In genomic region chr2:85905187-85905666, GRCh38 we compare ENCODE assay signal across 9 cellular contexts. TPM values are rescaled to one million over a fixed set of nuclear protein-coding genes. Genes with fewer than 3 reads are reported as not detected.
A peak's percentile ranks its signal among the peaks of the same experiment; 100 is the strongest.
DNase-seq lines count a peak whose midpoint lies in the region; ATAC-seq and TF ChIP-seq lines count a peak whose summit lies in the region.
"Had no signal": no experiment of that assay in that cellular context is flagged by ENCODE, and none has a peak within 500 bp of the region (broad histone marks: within the 10 kb centered on the region; RNA-seq: fewer than 3 reads in every experiment).

No MANE protein-coding gene starts in this region.

- no peaks in the 10 kb centered on the region for H3K9me3 Mint-ChIP-seq in activated CD4-positive, alpha-beta T cell treated with anti-CD3 and anti-CD28 coated beads, Interleukin-2, amount 10 ng/mL, durations not matched to agents 24 days and 14 days

- H3K36me3 Mint-ChIP-seq in activated CD4-positive, alpha-beta T cell treated with anti-CD3 and anti-CD28 coated beads, Interleukin-2, amount 10 ng/mL, durations not matched to agents 24 days and 14 days (ENCODE audit: low read depth), result no peaks in the 10 kb centered on the region

- 15 to 18% methylated on average over 4 of the region's 4 CpGs for WGBS in thyroid gland, 2 donors

- peaks cover 6% of the 10 kb centered on the region for H3K4me1 Mint-ChIP-seq in activated CD4-positive, alpha-beta T cell treated with anti-CD3 and anti-CD28 coated beads, Interleukin-2, amount 10 ng/mL, durations not matched to agents 24 days and 14 days

- intact Hi-C loops in thyroid gland (cut with DNase I), result loop anchor here (10.0 kb wide), 1 partner anchor 90 kb away; no protein-coding TSS in a partner anchor
- intact Hi-C loops in activated CD4-positive, alpha-beta T cell treated with anti-CD3 and anti-CD28 coated beads, Interleukin-2, amount 10 ng/mL, durations not matched to agents 24 days and 14 days (cut with micrococcal nuclease), result no loop called here

- no peaks in the 10 kb centered on the region for H3K36me3 ChIP-seq in thyroid gland

- H3K27ac ChIP-seq in thyroid gland, result peak overlapping the region; percentile 92 to 96 (median 94)

- no peaks in the 10 kb centered on the region for H3K27me3 ChIP-seq in thyroid gland

- H3K27me3 Mint-ChIP-seq in activated CD4-positive, alpha-beta T cell treated with anti-CD3 and anti-CD28 coated beads, Interleukin-2, amount 10 ng/mL, durations not matched to agents 24 days and 14 days, result peaks cover 6% of the 10 kb centered on the region

- TF ChIP-seq CTCF in thyroid gland (IDR thresholded peaks at IDR 0.05), result no peak

- H3K27ac Mint-ChIP-seq in activated CD4-positive, alpha-beta T cell treated with anti-CD3 and anti-CD28 coated beads, Interleukin-2, amount 10 ng/mL, durations not matched to agents 24 days and 14 days, result no peak overlapping the region

- H3K4me1 ChIP-seq in thyroid gland, result peaks cover 43 to 76% of the 10 kb centered on the region in 2 donors

- no peaks in the 10 kb centered on the region for H3K9me3 ChIP-seq in thyroid gland

- in situ Hi-C loops in G401 (cut with HindIII; ENCODE audit: low sequenced_read_pairs), result no loop called here

- H3K4me3 ChIP-seq in thyroid gland (replicated peaks in 1 of 3), result no peak overlapping the region

- no peak overlapping the region for H3K4me3 Mint-ChIP-seq in activated CD4-positive, alpha-beta T cell treated with anti-CD3 and anti-CD28 coated beads, Interleukin-2, amount 10 ng/mL, durations not matched to agents 24 days and 14 days

- ATAC-seq in GM18861 (IDR thresholded peaks at IDR 0.05; ENCODE audit: unreplicated experiment), result no peak
- ATAC-seq: Panc1 had no signal

- peak in 1 of 2 donors; percentile 61 for TF ChIP-seq POLR2A in thyroid gland (IDR thresholded peaks at IDR 0.05)

- peak in 35 of 58 donors; percentile 12 to 72 (median 35) for DNase-seq in anterior cingulate cortex (lab: John Stamatoyannopoulos, UW)
- DNase-seq in fibroblast of gingiva (ENCODE audit: low read depth), result peak; percentile 67
- peak; percentile 81 for DNase-seq in midbrain (lab: John Stamatoyannopoulos, UW)
- DNase-seq in thyroid gland, result peak; percentile 77 to 78
- DNase-seq in activated CD4-positive, alpha-beta T cell treated with anti-CD3 and anti-CD28 coated beads, Interleukin-2, amount 10 ng/mL, durations not matched to agents 24 days and 14 days, result no peak
- no peak for DNase-seq in G401 (ENCODE audit: low spot score)
- no peak for DNase-seq in A172 (ENCODE audit: low spot score)

RNA-seq across cellular contexts. Expression of gene ST3GAL5, which starts 16.4 kb away (rescaled TPM):
- 100 to 1,000 TPM; 139 to 199 (median 156) TPM for total RNA-seq in thyroid gland
- total RNA-seq in activated CD4-positive, alpha-beta T cell treated with anti-CD3 and anti-CD28 coated beads, Interleukin-2, amount 10 ng/mL, durations not matched to agents 24 days and 14 days, result 13.3 and 14.6 TPM in 2 replicates
- total RNA-seq in G401 (2014; rRNA removed; shearing (Covaris generic)), result 99.2 and 118 TPM in 2 replicates
- total RNA-seq in A172 (2014; rRNA removed; shearing (Covaris generic)), result 18.7 and 30.0 TPM in 2 replicates

Comparison
In these comparisons a context has a peak if more than half of its experiments do, and no peak if none do; other contexts are left out.
1. DNase-seq: peak in anterior cingulate cortex (35 of 58), fibroblast of gingiva (single experiment), midbrain (single experiment) and thyroid gland (2 of 2); none in activated CD4-positive, alpha-beta T cell treated with anti-CD3 and anti-CD28 coated beads, Interleukin-2, amount 10 ng/mL, durations not matched to agents 24 days and 14 days (single experiment), G401 (single experiment) and A172 (single experiment).